2 cellular contexts compared by ENCODE assay signal in genomic region chr4:1593038-1593417, GRCh38.
TF ChIP-seq lines count a peak whose summit lies in the region.

No MANE protein-coding gene starts in this region.

TF ChIP-seq in SK-N-SH, 30 proteins besides CTCF, POLR2A, EP300 and RAD21 (continued from another document):
- TF ChIP-seq, protein P1, sequence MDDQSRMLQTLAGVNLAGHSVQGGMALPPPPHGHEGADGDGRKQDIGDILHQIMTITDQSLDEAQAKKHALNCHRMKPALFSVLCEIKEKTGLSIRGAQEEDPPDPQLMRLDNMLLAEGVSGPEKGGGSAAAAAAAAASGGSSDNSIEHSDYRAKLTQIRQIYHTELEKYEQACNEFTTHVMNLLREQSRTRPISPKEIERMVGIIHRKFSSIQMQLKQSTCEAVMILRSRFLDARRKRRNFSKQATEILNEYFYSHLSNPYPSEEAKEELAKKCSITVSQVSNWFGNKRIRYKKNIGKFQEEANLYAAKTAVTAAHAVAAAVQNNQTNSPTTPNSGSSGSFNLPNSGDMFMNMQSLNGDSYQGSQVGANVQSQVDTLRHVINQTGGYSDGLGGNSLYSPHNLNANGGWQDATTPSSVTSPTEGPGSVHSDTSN (IDR thresholded peaks at IDR 0.05): no peak
- TF ChIP-seq IRF3 (IDR thresholded peaks at IDR 0.05; ENCODE audit: low read depth, low read length) (no peak), TAF1 (IDR thresholded peaks at IDR 0.05; ENCODE audit: borderline replicate concordance, low read depth, low read length) (no peak)

TF ChIP-seq in H1, 55 proteins besides CTCF, POLR2A, EP300 and RAD21 (continued from another document):
- no peak for TF ChIP-seq KDM1A (IDR thresholded peaks at IDR 0.05; ENCODE audit: borderline replicate concordance, low read length)
- no peak for TF ChIP-seq CBX8 (IDR thresholded peaks at IDR 0.05; ENCODE audit: borderline replicate concordance, low read depth, low read length)
- TF ChIP-seq ZNF274 (IDR thresholded peaks at IDR 0.05; ENCODE audit: borderline replicate concordance, extremely low read depth, low read length): no peak
- no peak for TF ChIP-seq POU5F1 (IDR thresholded peaks at IDR 0.05; ENCODE audit: low read depth, low read length)
- TF ChIP-seq MAX (IDR thresholded peaks at IDR 0.05): no peak
- TF ChIP-seq SIN3A (conservative IDR thresholded peaks at IDR 0.05 in 1 of 2, IDR thresholded peaks at IDR 0.05 in 1 of 2; ENCODE audit: low read depth in 1 of 2, low read length in 2 of 2): no peak
